9 cellular contexts compared by ENCODE assay signal in genomic region chr6:41469951-41470340, GRCh38.
A peak's percentile ranks its signal among the peaks of the same experiment; 100 is the strongest.
DNase-seq lines count a peak whose midpoint lies in the region; ATAC-seq and TF ChIP-seq lines count a peak whose summit lies in the region.
"Had no signal": no experiment of that assay in that cellular context is flagged by ENCODE, and none has a peak within 500 bp of the region (broad histone marks: within the 10 kb centered on the region; RNA-seq: fewer than 3 reads in every experiment).

No MANE protein-coding gene starts in this region.

- TF ChIP-seq CTCF in DND-41 (IDR thresholded peaks at IDR 0.05; ENCODE audit: borderline replicate concordance, extremely low read depth, low read length, poor library complexity, severe bottlenecking) (no peak), RWPE1 (conservative IDR thresholded peaks at IDR 0.05; ENCODE audit: low read depth) (no peak), esophagus squamous epithelium (IDR thresholded peaks at IDR 0.05) (no peak), ovary (IDR thresholded peaks at IDR 0.05) (no peak)

- H3K36me3 ChIP-seq in DND-41 (ENCODE audit: insufficient read depth, low read length) (no peaks in the 10 kb centered on the region), esophagus squamous epithelium (no peaks in the 10 kb centered on the region), ovary (no peaks in the 10 kb centered on the region)

- H3K79me2 ChIP-seq in DND-41 (ENCODE audit: insufficient read depth, low read length): no peaks in the 10 kb centered on the region

- peak; percentile 24; the same call in 2 of the 3 replicates for ATAC-seq in DND-41 (ENCODE audit: insufficient read depth, low read depth)
- no peak for ATAC-seq in HG02623 (IDR thresholded peaks at IDR 0.05; ENCODE audit: unreplicated experiment)
- no peak for ATAC-seq in HG03457 (IDR thresholded peaks at IDR 0.05; ENCODE audit: unreplicated experiment)

- DNase-seq in DND-41 (no peak), RWPE1 (ENCODE audit: low spot score) (peak; percentile 25), esophagus squamous epithelium (lab: John Stamatoyannopoulos, UW) (no peak), ovary (peak in 2 of 5 donors; percentile 38 to 52), NCI-H2107 (lab: John Stamatoyannopoulos, UW) (no peak), COR-L47 (lab: John Stamatoyannopoulos, UW) (no peak)

- 5 to 24% methylated on average over 24 to 29 of the region's 30 CpGs for WGBS in esophagus squamous epithelium, 2 donors
- WGBS in ovary, 3 donors: 10 to 17% (median 13%) methylated on average over 30 of the region's 30 CpGs

- POLR2A ChIA-PET in RWPE1 (lab: Yijun Ruan, JAX; ENCODE audit: low non-redundant PET): no interaction called here

- intact Hi-C loops in esophagus squamous epithelium (cut with DNase I) (no loop called here), ovary (cut with DNase I) (loop anchor here in 3 of 4 donors (5.0 to 10.0 kb wide), 3 partner anchors 117 to 125 kb away; no protein-coding TSS in a partner anchor)

- H3K27me3 ChIP-seq in DND-41 (ENCODE audit: insufficient read depth, low read length, poor library complexity) (no peaks in the 10 kb centered on the region), esophagus squamous epithelium (peaks cover 0 to 91% (median 1%) of the 10 kb centered on the region in 4 donors), ovary (no peaks in the 10 kb centered on the region)

- H3K9ac ChIP-seq in DND-41 (ENCODE audit: low read depth, low read length): no peak overlapping the region

- CTCF ChIA-PET in RWPE1 (lab: Yijun Ruan, JAX): interaction anchor here (0.6 kb wide), 1 partner anchor 16 kb away, joined by 3 read pairs; no protein-coding TSS in a partner anchor

- no peaks in the 10 kb centered on the region for H4K20me1 ChIP-seq in DND-41 (ENCODE audit: insufficient read depth, low read length)

- no peak overlapping the region for H2AFZ ChIP-seq in DND-41 (ENCODE audit: low read depth, low read length)

- H3K27ac ChIP-seq in DND-41 (ENCODE audit: low read length) (no peak overlapping the region), RWPE1 (no peak overlapping the region), esophagus squamous epithelium (no peak overlapping the region), ovary (no peak overlapping the region)

- no peak overlapping the region for H3K4me2 ChIP-seq in DND-41 (ENCODE audit: insufficient read depth, low read length)

- no peaks in the 10 kb centered on the region for H3K9me3 ChIP-seq in DND-41 (ENCODE audit: insufficient read depth, low read length, severe bottlenecking)
- no peaks in the 10 kb centered on the region for H3K9me3 ChIP-seq in esophagus squamous epithelium
- no peaks in the 10 kb centered on the region for H3K9me3 ChIP-seq in ovary

- H3K4me3 ChIP-seq in DND-41 (ENCODE audit: low read depth in 1 of 2, low read length in 2 of 2) (no peak overlapping the region), esophagus squamous epithelium (peak overlapping the region; percentile 2 to 51 (median 18)), ovary (peak overlapping the region; percentile 8)
- H3K4me3 ChIP-seq: K562 had no signal

- H3K4me1 ChIP-seq in DND-41 (ENCODE audit: insufficient read depth, low read length) (no peaks in the 10 kb centered on the region), esophagus squamous epithelium (peaks cover 11 to 17% (median 12%) of the 10 kb centered on the region in 3 donors), ovary (ENCODE audit: insufficient read depth) (peaks cover 6% of the 10 kb centered on the region)

- no peak for TF ChIP-seq EP300 in ovary (IDR thresholded peaks at IDR 0.05)

- TF ChIP-seq POLR2A in esophagus squamous epithelium (IDR thresholded peaks at IDR 0.05) (no peak), ovary (IDR thresholded peaks at IDR 0.05) (no peak)

Comparison
In these comparisons a context has a peak if more than half of its experiments do, and no peak if none do; other contexts are left out.
1. H3K4me3 ChIP-seq: peak in esophagus squamous epithelium (4 of 4) and ovary (single experiment); none in DND-41 (0 of 2).